In genomic region chr4:81473664-81474265, GRCh38 we compare ENCODE assay signal across 8 cellular contexts. TPM values are rescaled to one million over a fixed set of nuclear protein-coding genes. Genes with fewer than 3 reads are reported as not detected.
DNase-seq lines count a peak whose midpoint lies in the region; ATAC-seq and TF ChIP-seq lines count a peak whose summit lies in the region.
"Not testable (repeated sequence)": the region's sequence is repeated elsewhere in the genome, so short reads cannot be mapped to it uniquely, and the experiment has no call there.

No MANE protein-coding gene starts in this region.

- intact Hi-C loops in body of pancreas (cut with DNase I); thyroid gland (cut with DNase I): not testable (repeated sequence)

- H3K27me3 Mint-ChIP-seq in endodermal cell (ENCODE audit: insufficient read depth) = not testable (repeated sequence)

- 65 to 73% methylated on average over 12 to 13 of the region's 13 CpGs for WGBS in body of pancreas, 2 donors
- WGBS in endodermal cell (ENCODE audit: insufficient coverage in 1 of 2, insufficient read length in 1 of 2), 2 experiments = 59 to 80% methylated on average over 6 to 13 of the region's 13 CpGs
- 51% methylated on average over 8 to 13 of the region's 13 CpGs for WGBS in thyroid gland, 2 donors

- H3K27ac Mint-ChIP-seq in endodermal cell = not testable (repeated sequence)

- H3K9ac ChIP-seq in endodermal cell (ENCODE audit: extremely low read depth, low read length, poor library complexity, severe bottlenecking) = not testable (repeated sequence)

- H3K9me3 ChIP-seq in body of pancreas; endodermal cell (ENCODE audit: control insufficient read depth, low read length); thyroid gland: not testable (repeated sequence)

- peaks cover 27% of the 10 kb centered on the region for H3K9me3 Mint-ChIP-seq in endodermal cell

- not testable (repeated sequence) for H3K27ac ChIP-seq in body of pancreas; endodermal cell (ENCODE audit: low read depth, low read length); thyroid gland

- peaks cover 15% of the 10 kb centered on the region for H3K4me1 ChIP-seq in body of pancreas
- H3K4me1 ChIP-seq in endodermal cell (ENCODE audit: control insufficient read depth, insufficient read depth, low read length) = not testable (repeated sequence)
- H3K4me1 ChIP-seq in thyroid gland = peaks cover 14 to 19% of the 10 kb centered on the region in 2 donors

- not testable (repeated sequence) for H3K36me3 Mint-ChIP-seq in endodermal cell (ENCODE audit: low read depth)

- TF ChIP-seq CTCF in body of pancreas (IDR thresholded peaks at IDR 0.05); endodermal cell (conservative IDR thresholded peaks at IDR 0.05); thyroid gland (IDR thresholded peaks at IDR 0.05): not testable (repeated sequence)

- H3K4me3 ChIP-seq in body of pancreas; endodermal cell (ENCODE audit: low read length); thyroid gland (replicated peaks in 1 of 3): not testable (repeated sequence)

- H3K4me1 Mint-ChIP-seq in endodermal cell = peaks cover 25% of the 10 kb centered on the region

- not testable (repeated sequence) for H3K27me3 ChIP-seq in body of pancreas; endodermal cell (ENCODE audit: control insufficient read depth, insufficient read depth, low read length, poor library complexity, severe bottlenecking); thyroid gland

- not testable (repeated sequence) for ATAC-seq in body of pancreas

- not testable (repeated sequence) for H3K4me3 Mint-ChIP-seq in endodermal cell

- TF ChIP-seq POLR2A in body of pancreas (IDR thresholded peaks at IDR 0.05); thyroid gland (IDR thresholded peaks at IDR 0.05): not testable (repeated sequence)

- not testable (repeated sequence) for H3K36me3 ChIP-seq in body of pancreas (replicated peaks in 1 of 2; ENCODE audit: insufficient read depth in 1 of 2, low read depth in 2 of 2); endodermal cell (ENCODE audit: control insufficient read depth, insufficient read depth, low read length); thyroid gland

- peak; percentile 37 for DNase-seq in Daoy (ENCODE audit: low read depth)
- peak; percentile 42 for DNase-seq in M059J (ENCODE audit: low read depth)
- peak; percentile 67 for DNase-seq in NCI-H69 (lab: John Stamatoyannopoulos, UW)
- peak in 3 of 4 donors; percentile 13 to 16 (median 15) for DNase-seq in body of pancreas
- peak; percentile 73 for DNase-seq in endodermal cell
- peak; percentile 64 for DNase-seq in kidney tubule cell (ENCODE audit: low spot score)
- peak; percentile 78 for DNase-seq in mucosa of gallbladder (ENCODE audit: low spot score)
- peak; percentile 91 to 92 for DNase-seq in thyroid gland

RNA-seq across cellular contexts. Expression of gene RASGEF1B, which starts 2.1 kb away (rescaled TPM):
- 0.68 and 1.1 TPM in 2 replicates for total RNA-seq in Daoy (2014; rRNA removed; shearing (Covaris generic))
- total RNA-seq in M059J (2014; rRNA removed; shearing (Covaris generic)) = 0.05 TPM in 1 of 2 replicates, not detected in the other
- 1 to 10 TPM; 4.3 to 8.6 TPM for total RNA-seq in body of pancreas
- 10 to 100 TPM; 15.3 to 26.7 TPM for total RNA-seq in endodermal cell
- polyA plus RNA-seq in endodermal cell (2013, experiment 1 of 2) = 9.0 TPM
- 10.0 TPM for polyA plus RNA-seq in endodermal cell (2013, experiment 2 of 2)
- total RNA-seq in mucosa of gallbladder = 24.7 TPM
- 10 to 100 TPM in 2 of 4 donors, 1 to 10 TPM in 2; 4.3 to 15.5 (median 10.2) TPM for total RNA-seq in thyroid gland

Comparison
In these comparisons a context has a peak if more than half of its experiments do, and no peak if none do; other contexts are left out.
1. DNase-seq: peak in every context shown above with its lines; median percentile 92 in thyroid gland; 78 in mucosa of gallbladder; 73 in endodermal cell; 67 in NCI-H69; 64 in kidney tubule cell; 42 in M059J; 37 in Daoy; 15 in body of pancreas.